8 cellular contexts compared by ENCODE assay signal in genomic region chr4:10013722-10014121, GRCh38. TPM values are rescaled to one million over a fixed set of nuclear protein-coding genes. Genes with fewer than 3 reads are reported as not detected.
DNase-seq lines count a peak whose midpoint lies in the region; ATAC-seq, FAIRE-seq and TF ChIP-seq lines count a peak whose summit lies in the region.

No MANE protein-coding gene starts in this region.

- no peak for TF ChIP-seq EP300 in A549 (IDR thresholded peaks at IDR 0.05)

- H3K9me3 ChIP-seq in A549 (no peaks in the 10 kb centered on the region), kidney (ENCODE audit: control insufficient read depth in 1 of 2, low read length in 2 of 2) (no peaks in the 10 kb centered on the region)

- POLR2A ChIA-PET in A549 (lab: Yijun Ruan, JAX): no interaction called here

- H3K9me3 Mint-ChIP-seq in activated naive CD8-positive, alpha-beta T cell treated with anti-CD3 and anti-CD28 coated beads, Interleukin-2, amount 50 U/mL, for 24 hours: no peaks in the 10 kb centered on the region

- peaks cover 18% of the 10 kb centered on the region for H3K4me1 Mint-ChIP-seq in activated naive CD8-positive, alpha-beta T cell treated with anti-CD3 and anti-CD28 coated beads, Interleukin-2, amount 50 U/mL, for 24 hours

- DNase-seq in A549 (ENCODE audit: low read depth in 1 of 2, low spot score in 1 of 2) (peak in 1 of 2 experiments; percentile 40), NCI-H510A (lab: John Stamatoyannopoulos, UW) (peak; percentile 20), kidney (no peak), AG08396 (ENCODE audit: low spot score) (no peak)
- peak; percentile 45 for DNase-seq in activated naive CD8-positive, alpha-beta T cell treated with anti-CD3 and anti-CD28 coated beads, Interleukin-2, amount 50 U/mL, for 24 hours

- no peak overlapping the region for H3K27ac Mint-ChIP-seq in activated naive CD8-positive, alpha-beta T cell treated with anti-CD3 and anti-CD28 coated beads, Interleukin-2, amount 50 U/mL, for 24 hours

- 50% methylated on average over 6 of the region's 6 CpGs for WGBS in A549 (ENCODE audit: missing lambda C conversion rate)

- H3K4me2 ChIP-seq in A549: no peak overlapping the region

- ATAC-seq in A549: peak; percentile 79 to 87; a peak in 5 of 6 replicates
- ATAC-seq in HG02981 (IDR thresholded peaks at IDR 0.05; ENCODE audit: unreplicated experiment): peak; percentile 42
- ATAC-seq in activated naive CD8-positive, alpha-beta T cell treated with anti-CD3 and anti-CD28 coated beads, Interleukin-2, amount 50 U/mL, for 24 hours: no peak
- ATAC-seq in GM19452 (IDR thresholded peaks at IDR 0.05; ENCODE audit: unreplicated experiment): no peak

- peak; percentile 43 for TF ChIP-seq CTCF in A549 (IDR thresholded peaks at IDR 0.05)
- peak; percentile 74 for TF ChIP-seq CTCF in GM12872 (IDR thresholded peaks at IDR 0.05; ENCODE audit: insufficient read depth, low read depth, low read length)
- TF ChIP-seq CTCF in kidney (IDR thresholded peaks at IDR 0.05; ENCODE audit: borderline replicate concordance, extremely low read depth, insufficient read depth): peak; percentile 40

- H3K27me3 Mint-ChIP-seq in activated naive CD8-positive, alpha-beta T cell treated with anti-CD3 and anti-CD28 coated beads, Interleukin-2, amount 50 U/mL, for 24 hours: no peaks in the 10 kb centered on the region

- FAIRE-seq in A549 (lab: Jason Lieb, UNC) (no peak), kidney (lab: Jason Lieb, UNC) (no peak)

- no peak overlapping the region for H3K4me3 Mint-ChIP-seq in activated naive CD8-positive, alpha-beta T cell treated with anti-CD3 and anti-CD28 coated beads, Interleukin-2, amount 50 U/mL, for 24 hours

- H3K36me3 Mint-ChIP-seq in activated naive CD8-positive, alpha-beta T cell treated with anti-CD3 and anti-CD28 coated beads, Interleukin-2, amount 50 U/mL, for 24 hours (ENCODE audit: low read depth): no peaks in the 10 kb centered on the region

- H3K4me3 ChIP-seq in A549 (no peak overlapping the region), kidney (ENCODE audit: low read length in 2 of 2) (no peak overlapping the region)

- no peak for TF ChIP-seq POLR2A in A549 (IDR thresholded peaks at IDR 0.05; ENCODE audit: low read length)

- H3K36me3 ChIP-seq in kidney (ENCODE audit: control insufficient read depth in 1 of 2, insufficient read depth in 2 of 2, low read length in 2 of 2): peaks cover 0 to 19% of the 10 kb centered on the region in 2 donors

- peaks cover 6% of the 10 kb centered on the region for H3K4me1 ChIP-seq in A549
- H3K4me1 ChIP-seq in kidney (ENCODE audit: control insufficient read depth in 1 of 2, insufficient read depth in 1 of 2, low read depth in 1 of 2, low read length in 2 of 2): peaks cover 9 to 11% of the 10 kb centered on the region in 2 donors

- CTCF ChIA-PET in A549 (lab: Yijun Ruan, JAX): interaction anchor here (0.5 to 5.7 kb wide), 22 partner anchors 9 to 315 kb away, joined by 3 to 55 read pairs (median 3); no protein-coding TSS in a partner anchor

- intact Hi-C loops in kidney (cut with DNase I): loop anchor here (10.0 kb wide), 1 partner anchor 249 kb away; no protein-coding TSS in a partner anchor

- peak; percentile 46 to 51 for TF ChIP-seq RAD21 in A549 (conservative IDR thresholded peaks at IDR 0.05 in 1 of 2, IDR thresholded peaks at IDR 0.05 in 1 of 2)

- H3K9ac ChIP-seq in kidney (ENCODE audit: low read length in 2 of 2): no peak overlapping the region

- H3K27ac ChIP-seq in A549 (no peak overlapping the region), kidney (ENCODE audit: low read depth in 2 of 2, low read length in 2 of 2) (no peak overlapping the region)

TF ChIP-seq in A549, 52 proteins besides CTCF, POLR2A, EP300 and RAD21:
- TF ChIP-seq SMC3 (IDR thresholded peaks at IDR 0.05) (peak; percentile 66; the same call in 2 of the 3 replicates), ELK1 (IDR thresholded peaks at IDR 0.05; ENCODE audit: low read depth, low read length) (no peak), POLR2AphosphoS2 (conservative IDR thresholded peaks at IDR 0.05; ENCODE audit: low read length) (no peak), JUN (IDR thresholded peaks at IDR 0.05) (no peak)
TF ChIP-seq in A549: peak in this region for 1.

RNA-seq across cellular contexts. Expression of gene SLC2A9, which starts 7.6 kb away (rescaled TPM):
- polyA plus RNA-seq in A549 (2011; rRNA removed): 0.61 and 0.70 TPM in 2 replicates
- polyA plus RNA-seq in A549 (2012; cell fraction: cytosol; rRNA removed): 0.20 and 0.29 TPM in 2 replicates
- 0.46 and 0.64 TPM in 2 replicates for polyA plus RNA-seq in A549 (2012; cell fraction: nucleus; rRNA removed)
- 0.62 to 1.0 TPM (median 0.76 TPM) in 3 replicates for polyA plus RNA-seq in A549 (2017; fragmentation: RNase III; extraction: RNeasy Plus Mini Kit Qiagen cat#74134 plus additional on column Dnase treatment)
- 0.54 and 1.7 TPM in 2 replicates for polyA minus RNA-seq in A549 (2011; rRNA and poly(A)+ RNA removed)
- 47.6 TPM for total RNA-seq in kidney
- polyA plus RNA-seq in kidney (ENCODE audit: insufficient read depth, low read depth, low replicate concordance): 41.5 TPM

Comparison
In these comparisons a context has a peak if more than half of its experiments do, and no peak if none do; other contexts are left out.
1. ATAC-seq: peak in A549 (2 of 2) and HG02981 (single experiment); none in activated naive CD8-positive, alpha-beta T cell treated with anti-CD3 and anti-CD28 coated beads, Interleukin-2, amount 50 U/mL, for 24 hours (single experiment) and GM19452 (single experiment).
2. DNase-seq: peak in NCI-H510A (single experiment) and activated naive CD8-positive, alpha-beta T cell treated with anti-CD3 and anti-CD28 coated beads, Interleukin-2, amount 50 U/mL, for 24 hours (single experiment); none in kidney (single experiment) and AG08396 (single experiment).
3. RNA of gene SLC2A9, which starts 7.6 kb away (polyA plus RNA-seq): 41.5 TPM in kidney (single experiment); 0.20 to 1.0 TPM in A549; every median in the first group is over 10 times any median in the second.
4. Peak in every context shown above with its lines, with median percentiles within 50 percentile points of each other: CTCF ChIP-seq.